Comparison of ENCODE assay signal across 1 cellular context in the genomic region with DNA sequence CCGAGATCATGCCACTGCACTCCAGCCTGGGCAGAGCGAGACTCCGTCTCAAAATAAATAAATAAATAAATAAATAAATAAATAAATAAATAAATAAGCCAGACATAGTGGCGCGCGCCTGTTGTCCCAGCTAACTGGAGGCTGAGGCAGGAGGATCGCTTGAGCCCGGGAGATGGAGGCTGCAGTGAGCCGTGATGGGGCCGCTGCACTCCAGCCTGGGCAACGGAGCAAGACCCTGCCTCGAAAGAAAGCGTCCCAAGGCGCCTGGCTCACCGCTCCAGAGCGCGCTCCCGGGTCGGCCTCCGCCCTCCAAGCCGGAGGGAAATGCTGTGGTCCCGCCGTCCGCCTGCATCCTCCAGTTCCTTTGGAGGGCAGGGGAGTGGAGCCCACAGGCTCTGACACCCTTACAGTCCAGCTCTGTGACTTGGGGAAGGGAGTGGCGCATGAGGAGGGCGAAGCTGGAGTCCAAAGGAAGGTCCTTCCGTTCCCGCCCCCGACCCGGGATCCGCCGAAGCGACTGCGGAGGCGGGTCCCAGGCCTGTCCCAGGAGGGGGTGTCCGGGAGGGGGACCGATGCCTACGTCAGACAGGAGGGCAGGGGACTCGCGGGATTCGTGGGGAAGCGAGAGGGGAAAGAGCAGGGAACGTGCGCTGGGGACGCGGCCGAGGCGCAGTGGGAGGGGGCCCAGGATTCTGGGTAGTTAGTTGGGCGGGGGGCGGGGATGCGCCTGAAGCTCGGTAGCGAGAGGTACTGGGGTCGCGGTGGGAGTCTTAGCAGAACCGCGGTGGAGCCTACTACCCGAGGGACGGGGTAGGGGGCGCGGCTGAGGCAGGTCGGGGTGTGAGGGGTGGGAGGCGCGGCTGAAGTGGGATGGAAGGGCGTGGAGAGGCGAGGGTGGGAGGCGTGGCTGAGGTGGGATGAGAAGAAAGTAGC.
TF ChIP-seq lines count a peak whose summit lies in the region.

No MANE protein-coding gene starts in this region.

TF ChIP-seq in endothelial cell of umbilical vein, 7 proteins besides CTCF, POLR2A, EP300 and RAD21:
- no peak for TF ChIP-seq JUN (IDR thresholded peaks at IDR 0.05; ENCODE audit: borderline replicate concordance, insufficient read depth, insufficient read length, low read depth)
- TF ChIP-seq EZH2 (IDR thresholded peaks at IDR 0.05; ENCODE audit: borderline replicate concordance, low read depth, low read length, severe bottlenecking): no peak
- TF ChIP-seq GATA2 (IDR thresholded peaks at IDR 0.05; ENCODE audit: insufficient read depth, insufficient read length, low read depth, low read length): no peak
- TF ChIP-seq FOS (IDR thresholded peaks at IDR 0.05; ENCODE audit: borderline replicate concordance, insufficient read depth, low read length): no peak
